ENCODE assay signal across 8 cellular contexts in the genomic region with DNA sequence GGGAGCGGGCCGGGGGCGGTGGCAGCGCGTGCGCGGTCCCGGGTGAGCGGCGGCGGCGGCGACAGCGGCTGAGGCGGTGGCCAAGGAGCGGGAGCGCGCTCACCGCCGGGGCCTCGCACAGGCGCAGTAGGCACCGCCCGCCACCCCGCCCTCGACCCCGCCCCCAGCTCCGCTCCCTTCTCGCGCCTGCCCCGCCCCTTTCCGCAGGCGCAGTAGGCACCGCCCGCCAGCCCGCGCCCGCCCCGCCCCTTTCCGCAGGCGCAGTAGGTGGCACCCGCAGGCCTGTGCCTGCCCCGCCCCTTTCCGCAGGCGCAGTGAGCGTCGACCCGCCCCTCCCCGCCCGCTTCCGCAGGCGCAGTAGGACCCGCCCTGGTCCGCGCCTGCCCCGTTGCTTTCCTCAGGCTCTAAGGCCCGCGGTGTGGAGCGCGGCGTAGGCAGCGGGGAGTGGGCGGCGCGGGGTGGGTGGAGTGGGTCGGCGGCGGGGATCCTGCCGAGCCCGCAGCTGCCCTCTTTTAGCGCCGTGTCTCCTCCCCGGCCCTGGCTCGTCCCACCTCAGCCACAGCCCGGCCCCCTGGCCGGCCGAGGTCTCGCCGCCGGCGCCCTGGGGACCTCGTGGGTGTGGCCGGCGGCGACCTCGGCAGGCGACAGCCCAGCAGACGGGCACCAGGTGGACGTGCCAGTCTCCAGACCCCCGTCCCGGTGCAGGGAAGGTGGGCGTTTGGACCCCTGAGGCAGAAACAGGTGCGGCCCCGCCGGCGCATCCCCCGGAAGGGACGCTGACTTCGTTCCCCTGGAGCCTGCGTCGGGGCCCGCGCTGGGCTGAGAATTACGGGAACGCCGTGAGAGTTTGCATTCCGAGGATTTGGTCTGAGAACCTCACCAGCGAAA. TPM values are rescaled to one million over a fixed set of nuclear protein-coding genes. Genes with fewer than 3 reads are reported as not detected.
DNase-seq lines count a peak whose midpoint lies in the region; ATAC-seq and TF ChIP-seq lines count a peak whose summit lies in the region.

Gene CAMSAP1 (minus strand): TSS at position 101 of the 888 bp plus-strand sequence. CDS start 387 bp downstream, outside the sequence.

- peak; percentile 91 for DNase-seq in Ammon's horn (ENCODE audit: low spot score)
- DNase-seq in NCI-H510A treated with DMSO at 0.1 percent for 48 hours (lab: John Stamatoyannopoulos, UW): peak; percentile 90
- peak; percentile 98 for DNase-seq in activated CD4-positive, alpha-beta T cell treated with anti-CD3 and anti-CD28 coated beads for 36 hours
- DNase-seq in choroid plexus epithelial cell (ENCODE audit: low read depth): peak; percentile 96
- peak; percentile 84 for DNase-seq in kidney glomerular epithelial cell (lab: John Stamatoyannopoulos, UW)
- DNase-seq in stimulated activated CD4-positive, alpha-beta T cell treated with anti-CD3 and anti-CD28 coated beads, Interleukin-15, amount 100 ng/mL, for 48 hours (ENCODE audit: low read depth in 2 of 2): peak; percentile 87 to 94

- peak within 1 kb of the TSS; percentile 81 for H3K4me3 Mint-ChIP-seq in activated CD4-positive, alpha-beta T cell treated with anti-CD3 and anti-CD28 coated beads for 36 hours

- H3K4me1 Mint-ChIP-seq in activated CD4-positive, alpha-beta T cell treated with anti-CD3 and anti-CD28 coated beads for 36 hours: peaks cover 61% of the 10 kb centered on the region

- no peaks in the 10 kb centered on the region for H3K9me3 Mint-ChIP-seq in activated CD4-positive, alpha-beta T cell treated with anti-CD3 and anti-CD28 coated beads for 36 hours (ENCODE audit: low read depth)

- TF ChIP-seq CTCF in choroid plexus epithelial cell (conservative IDR thresholded peaks at IDR 0.05; ENCODE audit: low read depth, low read length): no peak

- H3K36me3 Mint-ChIP-seq in activated CD4-positive, alpha-beta T cell treated with anti-CD3 and anti-CD28 coated beads for 36 hours (ENCODE audit: low read depth): peaks cover 54% of the 10 kb centered on the region

- intact Hi-C loops in activated CD4-positive, alpha-beta T cell treated with anti-CD3 and anti-CD28 coated beads for 36 hours (cut with DNase I, micrococcal nuclease): loop anchor here (1.0 to 5.0 kb wide), 18 partner anchors 45 to 1880 kb away; partner anchors contain the start of genes BRD3 (in 1 of the 2), BRD3OS (in 1 of the 2), DNLZ (in 1 of the 2) and EHMT1 (in 1 of the 2)

- CTCF ChIA-PET in activated CD4-positive, alpha-beta T cell treated with anti-CD3 and anti-CD28 coated beads for 36 hours (lab: Charles Lee): no interaction called here

- peak within 1 kb of the TSS; percentile 72 for H3K4me3 ChIP-seq in choroid plexus epithelial cell (ENCODE audit: low read depth, low read length)

- peak; percentile 77 for ATAC-seq in HG03432 (IDR thresholded peaks at IDR 0.05; ENCODE audit: unreplicated experiment)
- ATAC-seq in activated CD4-positive, alpha-beta T cell treated with anti-CD3 and anti-CD28 coated beads for 36 hours: peak; percentile 81

- POLR2A ChIA-PET in activated CD4-positive, alpha-beta T cell treated with anti-CD3 and anti-CD28 coated beads for 36 hours (lab: Charles Lee): interaction anchor here (0.5 to 0.9 kb wide), 2 partner anchors 18 to 67 kb away, joined by 4 read pairs; no protein-coding TSS in a partner anchor

- no peaks in the 10 kb centered on the region for H3K27me3 Mint-ChIP-seq in activated CD4-positive, alpha-beta T cell treated with anti-CD3 and anti-CD28 coated beads for 36 hours

- H3K27ac Mint-ChIP-seq in activated CD4-positive, alpha-beta T cell treated with anti-CD3 and anti-CD28 coated beads for 36 hours: peak within 1 kb of the TSS; percentile 90

- TF ChIP-seq POLR2A in GM19193 (IDR thresholded peaks at IDR 0.05; ENCODE audit: extremely low read depth, insufficient read depth, insufficient read length): peak; percentile 59

RNA-seq across cellular contexts. Expression of gene CAMSAP1, which starts in this region (rescaled TPM):
- total RNA-seq in activated CD4-positive, alpha-beta T cell treated with anti-CD3 and anti-CD28 coated beads for 36 hours: 10 to 100 TPM; 31.2 to 33.4 TPM

Comparison
In these comparisons a context has a peak if more than half of its experiments do, and no peak if none do; other contexts are left out.
1. Peak in every context shown above with its lines: DNase-seq, ATAC-seq and H3K4me3 ChIP-seq.